ENCODE assay signal across 8 cellular contexts in the genomic region with DNA sequence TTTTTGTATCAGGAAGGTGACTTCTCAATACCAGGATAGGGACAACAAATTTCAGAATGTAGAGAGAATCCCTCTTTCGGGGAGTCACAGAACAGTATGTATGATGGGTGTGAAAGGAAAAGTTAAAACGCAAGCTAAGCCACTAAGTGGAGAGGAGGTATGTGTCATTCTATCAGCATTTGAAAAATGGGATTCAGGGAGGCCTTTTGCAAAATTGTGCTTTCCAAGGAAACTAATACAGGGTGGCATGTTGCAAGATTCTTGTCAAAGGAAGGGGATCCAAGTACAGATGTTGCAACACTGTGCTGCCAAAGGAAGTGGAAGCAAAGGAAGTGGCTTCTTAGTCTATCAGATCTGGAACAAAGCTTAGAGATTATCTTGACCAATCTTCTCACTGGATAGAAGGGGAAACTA. TPM values are rescaled to one million over a fixed set of nuclear protein-coding genes. Genes with fewer than 3 reads are reported as not detected.
DNase-seq lines count a peak whose midpoint lies in the region; ATAC-seq, FAIRE-seq and TF ChIP-seq lines count a peak whose summit lies in the region.

No MANE protein-coding gene starts in this region.

- ATAC-seq in HG03097 (IDR thresholded peaks at IDR 0.05; ENCODE audit: low FRiP score, unreplicated experiment) = peak; percentile 11

- FAIRE-seq in GM12892 (lab: Jason Lieb, UNC) = no peak

- H3K4me3 ChIP-seq in fibroblast of pulmonary artery (replicated peaks; ENCODE audit: low read depth, low read length) = peak overlapping the region; percentile 23
- H3K4me3 ChIP-seq in skin epidermis = no peak overlapping the region

- DNase-seq in GM04503 (ENCODE audit: low read depth) = peak; percentile 97
- DNase-seq in SKM-1 (lab: John Stamatoyannopoulos, UW; ENCODE audit: unreplicated experiment) = peak; percentile 64
- DNase-seq in fibroblast of pulmonary artery (ENCODE audit: low read depth) = peak; percentile 96
- no peak for DNase-seq in GM12892 (ENCODE audit: insufficient read length)
- DNase-seq in NCI-H1048 (lab: John Stamatoyannopoulos, UW) = no peak
- no peak for DNase-seq in NCI-H2107 (lab: John Stamatoyannopoulos, UW)

- H3K27ac ChIP-seq in skin epidermis = peak overlapping the region in 20 of 21 experiments; percentile 2 to 85 (median 64)

- no peak for TF ChIP-seq CTCF in fibroblast of pulmonary artery (IDR thresholded peaks at IDR 0.05; ENCODE audit: low read length, missing control alignments)

- no peak for TF ChIP-seq POLR2A in GM12892 (IDR thresholded peaks at IDR 0.05; ENCODE audit: low read depth, low read length)

RNA-seq across cellular contexts. Expression of a gene that starts 12.6 kb away (rescaled TPM):
- 187 TPM for polyA plus RNA-seq in GM12892 (2012; ENCODE audit: missing spikeins)

Comparison
In these comparisons a context has a peak if more than half of its experiments do, and no peak if none do; other contexts are left out.
1. DNase-seq: peak in GM04503 (single experiment), SKM-1 (single experiment) and fibroblast of pulmonary artery (single experiment); none in GM12892 (single experiment), NCI-H1048 (single experiment) and NCI-H2107 (single experiment).